9 cellular contexts compared by ENCODE assay signal in genomic region chr1:240492832-240493440, GRCh38.
A peak's percentile ranks its signal among the peaks of the same experiment; 100 is the strongest.
DNase-seq lines count a peak whose midpoint lies in the region; ATAC-seq and TF ChIP-seq lines count a peak whose summit lies in the region.
"Had no signal": no experiment of that assay in that cellular context is flagged by ENCODE, and none has a peak within 500 bp of the region (broad histone marks: within the 10 kb centered on the region; RNA-seq: fewer than 3 reads in every experiment).

No MANE protein-coding gene starts in this region.

- POLR2A ChIA-PET in CD8-positive, alpha-beta memory T cell (lab: Charles Lee), result no interaction called here

- no peaks in the 10 kb centered on the region for H3K27me3 ChIP-seq in CD8-positive, alpha-beta memory T cell (ENCODE audit: insufficient read depth, low read length, poor library complexity, severe bottlenecking)
- no peaks in the 10 kb centered on the region for H3K27me3 ChIP-seq in mesendoderm (ENCODE audit: insufficient read depth, low read length, poor library complexity)

- peak; percentile 51 for TF ChIP-seq CTCF in LNCAP (IDR thresholded peaks at IDR 0.05)

- no peak overlapping the region for H4K5ac ChIP-seq in mesendoderm (ENCODE audit: low read length)

- no peak overlapping the region for H3K23ac ChIP-seq in mesendoderm (ENCODE audit: low read length)

- no peaks in the 10 kb centered on the region for H3K79me1 ChIP-seq in mesendoderm (ENCODE audit: low read length)

- H2BK5ac ChIP-seq in mesendoderm (ENCODE audit: low read length), result no peak overlapping the region

- no peaks in the 10 kb centered on the region for H3K4me1 ChIP-seq in CD8-positive, alpha-beta memory T cell (ENCODE audit: insufficient read depth, low read length)
- no peaks in the 10 kb centered on the region for H3K4me1 ChIP-seq in mesendoderm (ENCODE audit: control insufficient read depth, low read depth, low read length)

- no peaks in the 10 kb centered on the region for H3K79me2 ChIP-seq in mesendoderm (ENCODE audit: control insufficient read depth, insufficient read depth, low read length)

- H3K4me3 ChIP-seq in CD8-positive, alpha-beta memory T cell (ENCODE audit: low read length), result no peak overlapping the region
- H3K4me3 ChIP-seq in mesendoderm (ENCODE audit: low read length), result peak overlapping the region; percentile 30

- ATAC-seq in HG02678 (IDR thresholded peaks at IDR 0.05; ENCODE audit: unreplicated experiment), result no peak
- no peak for ATAC-seq in GM19351 (IDR thresholded peaks at IDR 0.05; ENCODE audit: unreplicated experiment)

- no peaks in the 10 kb centered on the region for H3K27me3 Mint-ChIP-seq in CD8-positive, alpha-beta memory T cell

- CTCF ChIA-PET in CD8-positive, alpha-beta memory T cell (lab: Charles Lee), result no interaction called here

- peak overlapping the region; percentile 77 for H3K56ac ChIP-seq in mesendoderm (ENCODE audit: low read length)

- no peaks in the 10 kb centered on the region for H3K36me3 ChIP-seq in CD8-positive, alpha-beta memory T cell (ENCODE audit: insufficient read depth, low read length)
- no peaks in the 10 kb centered on the region for H3K36me3 ChIP-seq in mesendoderm (ENCODE audit: control insufficient read depth, insufficient read depth, low read length)

- H3K18ac ChIP-seq in mesendoderm (ENCODE audit: low read length), result no peak overlapping the region

- no peak overlapping the region for H4K8ac ChIP-seq in mesendoderm (ENCODE audit: low read depth, low read length)

- H2BK15ac ChIP-seq in mesendoderm (replicated peaks; ENCODE audit: low read depth), result no peak overlapping the region

- H3K4me1 Mint-ChIP-seq in CD8-positive, alpha-beta memory T cell, result no peaks in the 10 kb centered on the region

- peak in 4 of 5 donors; percentile 1 to 6 (median 5) for DNase-seq in CD8-positive, alpha-beta memory T cell
- DNase-seq in cerebellum (ENCODE audit: low spot score) (peak; percentile 26), mesendoderm (peak; percentile 87), COLO829 (ENCODE audit: low spot score) (no peak)
- DNase-seq in activated CD8-positive, alpha-beta memory T cell treated with anti-CD3 and anti-CD28 coated beads for 24 hours, result no peak
- DNase-seq: NCI-H524 treated with DMSO at 0.1 percent for 48 hours had no signal

- no peak overlapping the region for H3K27ac Mint-ChIP-seq in CD8-positive, alpha-beta memory T cell

- no CpG with 5 or more reads among the region's 52 CpGs for WGBS in mesendoderm (ENCODE audit: extremely low coverage, insufficient coverage, low lambda C conversion rate)

- no peaks in the 10 kb centered on the region for H3K9me3 ChIP-seq in CD8-positive, alpha-beta memory T cell (ENCODE audit: low read length)

- H3K9me3 Mint-ChIP-seq in CD8-positive, alpha-beta memory T cell, result peaks cover 0 to 12% (median 4%) of the 10 kb centered on the region in 5 donors

- no peak overlapping the region for H2AK5ac ChIP-seq in mesendoderm (ENCODE audit: low read length)

- no peaks in the 10 kb centered on the region for H3K36me3 Mint-ChIP-seq in CD8-positive, alpha-beta memory T cell

- H3K4me2 ChIP-seq in mesendoderm (ENCODE audit: low read length), result peak overlapping the region; percentile 68

- peak overlapping the region in 6 of 7 donors; percentile 37 to 70 (median 54) for H3K4me3 Mint-ChIP-seq in CD8-positive, alpha-beta memory T cell

- no peak overlapping the region for H3K4ac ChIP-seq in mesendoderm (ENCODE audit: low read depth, low read length)

- H3K27ac ChIP-seq in CD8-positive, alpha-beta memory T cell (ENCODE audit: low read depth, low read length), result no peak overlapping the region
- H3K27ac ChIP-seq in mesendoderm (ENCODE audit: low read depth, low read length), result no peak overlapping the region

- H3K9ac ChIP-seq in mesendoderm (ENCODE audit: low read length), result peak overlapping the region; percentile 59

- H2BK120ac ChIP-seq in mesendoderm (ENCODE audit: low read depth, low read length), result no peak overlapping the region

Comparison
In these comparisons a context has a peak if more than half of its experiments do, and no peak if none do; other contexts are left out.
1. DNase-seq: peak in CD8-positive, alpha-beta memory T cell (4 of 5), cerebellum (single experiment) and mesendoderm (single experiment); none in COLO829 (single experiment) and activated CD8-positive, alpha-beta memory T cell treated with anti-CD3 and anti-CD28 coated beads for 24 hours (single experiment).